Comparison of ENCODE assay signal across 2 cellular contexts in genomic region chr19:45251452-45252354, GRCh38.
TF ChIP-seq lines count a peak whose summit lies in the region.

No MANE protein-coding gene starts in this region.

TF ChIP-seq in SK-N-SH, 30 proteins besides CTCF, POLR2A, EP300 and RAD21 (continued from another document):
- TF ChIP-seq ELF1 (IDR thresholded peaks at IDR 0.05) (no peak), FOXM1 (IDR thresholded peaks at IDR 0.05; ENCODE audit: low read depth) (no peak), SIN3A (IDR thresholded peaks at IDR 0.05; ENCODE audit: borderline replicate concordance, low read depth, low read length) (no peak), GABPA (IDR thresholded peaks at IDR 0.05; ENCODE audit: low read depth) (no peak), MAX (IDR thresholded peaks at IDR 0.05; ENCODE audit: low read depth) (no peak), REST (IDR thresholded peaks at IDR 0.05; ENCODE audit: low read depth, low read length) (no peak), FOXJ3 (CRISPR knock-in tag; IDR thresholded peaks at IDR 0.05) (no peak), RXRA (IDR thresholded peaks at IDR 0.05; ENCODE audit: borderline replicate concordance, low read depth) (no peak), CHD2 (IDR thresholded peaks at IDR 0.05; ENCODE audit: low read length, partially characterized antibody) (no peak), POLR2AphosphoS5 (IDR thresholded peaks at IDR 0.05; ENCODE audit: low read depth, low read length) (no peak), PBX3 (IDR thresholded peaks at IDR 0.05) (no peak), GATA2 (CRISPR knock-in tag; IDR thresholded peaks at IDR 0.05) (no peak), ZBTB33 (IDR thresholded peaks at IDR 0.05; ENCODE audit: borderline replicate concordance, low read depth) (no peak)

TF ChIP-seq in endothelial cell of umbilical vein, 7 proteins besides CTCF, POLR2A, EP300 and RAD21 (continued from another document):
- TF ChIP-seq FOS (IDR thresholded peaks at IDR 0.05; ENCODE audit: borderline replicate concordance, insufficient read depth, low read length) (no peak), POLR2AphosphoS5 (IDR thresholded peaks at IDR 0.05; ENCODE audit: insufficient read depth, low read depth, low read length) (no peak), MYC (IDR thresholded peaks at IDR 0.05; ENCODE audit: low read depth, low read length) (no peak)
